In genomic region chr3:58010562-58010961, GRCh38 we compare ENCODE assay signal across 9 cellular contexts. TPM values are rescaled to one million over a fixed set of nuclear protein-coding genes. Genes with fewer than 3 reads are reported as not detected.
A peak's percentile ranks its signal among the peaks of the same experiment; 100 is the strongest.
DNase-seq lines count a peak whose midpoint lies in the region; ATAC-seq, FAIRE-seq and TF ChIP-seq lines count a peak whose summit lies in the region.
"Had no signal": no experiment of that assay in that cellular context is flagged by ENCODE, and none has a peak within 500 bp of the region (broad histone marks: within the 10 kb centered on the region; RNA-seq: fewer than 3 reads in every experiment).

No MANE protein-coding gene starts in this region.

- no peaks in the 10 kb centered on the region for H3K9me3 Mint-ChIP-seq in activated T-helper 17 cell treated with anti-CD3 and anti-CD28 coated beads, Interleukin-2, amount 50 U/mL, for 72 hours

- no peak for DNase-seq in H7
- DNase-seq in hepatocyte (ENCODE audit: low spot score), result peak; percentile 27
- DNase-seq in small intestine, result no peak
- DNase-seq in kidney tubule cell (ENCODE audit: low spot score), result no peak
- DNase-seq in Kasumi-1 (lab: John Stamatoyannopoulos, UW), result no peak
- no peak for DNase-seq in left lobe of liver (ENCODE audit: low spot score)
- DNase-seq in D721Med (ENCODE audit: insufficient read length, low spot score), result no peak

- no peak overlapping the region for H2AFZ ChIP-seq in hepatocyte

- no peaks in the 10 kb centered on the region for H3K36me3 Mint-ChIP-seq in activated T-helper 17 cell treated with anti-CD3 and anti-CD28 coated beads, Interleukin-2, amount 50 U/mL, for 72 hours (ENCODE audit: low read depth)

- peak overlapping the region; percentile 64 for H3K4me3 Mint-ChIP-seq in activated T-helper 17 cell treated with anti-CD3 and anti-CD28 coated beads, Interleukin-2, amount 50 U/mL, for 72 hours

- H3K9me3 ChIP-seq in hepatocyte (ENCODE audit: low read depth) (no peaks in the 10 kb centered on the region), small intestine (ENCODE audit: control insufficient read depth, low read depth) (no peaks in the 10 kb centered on the region)
- H3K9me3 ChIP-seq: neutrophil had no signal

- H4K20me1 ChIP-seq in hepatocyte (ENCODE audit: insufficient read depth, poor library complexity, severe bottlenecking), result peaks cover 41% of the 10 kb centered on the region

- H3K4me2 ChIP-seq in hepatocyte, result peak overlapping the region; percentile 85

- FAIRE-seq in small intestine (lab: Jason Lieb, UNC) (no peak), D721Med (lab: Jason Lieb, UNC) (no peak)

- H3K79me2 ChIP-seq in hepatocyte, result peaks cover 73% of the 10 kb centered on the region

- TF ChIP-seq CTCF in hepatocyte (IDR thresholded peaks at IDR 0.05; ENCODE audit: poor library complexity), result no peak
- TF ChIP-seq CTCF in D721Med (IDR thresholded peaks at IDR 0.05; ENCODE audit: insufficient read depth, missing control alignments), result no peak

- H3K4me3 ChIP-seq in H7 (ENCODE audit: insufficient read depth, low read depth, low read length) (peak overlapping the region; percentile 98), hepatocyte (peak overlapping the region; percentile 100), small intestine (ENCODE audit: low read depth in 1 of 2, low read length in 2 of 2) (peak overlapping the region in 1 of 2 donors; percentile 73)

- H3K9me2 ChIP-seq in hepatocyte (replicated peaks; ENCODE audit: insufficient read depth), result no peaks in the 10 kb centered on the region

- ATAC-seq in activated T-helper 17 cell treated with anti-CD3 and anti-CD28 coated beads, Interleukin-2, amount 50 U/mL, for 72 hours (replicated peaks), result no peak
- ATAC-seq in left lobe of liver, result no peak

- 35% methylated on average over 5 of the region's 5 CpGs for WGBS in hepatocyte (ENCODE audit: low lambda C conversion rate, missing lambda C conversion rate)
- WGBS in small intestine, 3 donors, result 17 to 43% (median 24%) methylated on average over 5 of the region's 5 CpGs

- H3K27me3 ChIP-seq in H7 (ENCODE audit: control insufficient read depth, insufficient read depth, low read length), result no peaks in the 10 kb centered on the region
- H3K27me3 ChIP-seq in hepatocyte, result no peaks in the 10 kb centered on the region
- no peaks in the 10 kb centered on the region for H3K27me3 ChIP-seq in small intestine (ENCODE audit: control insufficient read depth in 2 of 2, insufficient read depth in 2 of 2, low read length in 2 of 2)

- H3K36me3 ChIP-seq in H7 (replicated peaks; ENCODE audit: control insufficient read depth, insufficient read depth, low read length) (no peaks in the 10 kb centered on the region; the same call in 1 of the 2 replicates), hepatocyte (replicated peaks; ENCODE audit: insufficient read depth, low read depth) (no peaks in the 10 kb centered on the region), small intestine (ENCODE audit: control insufficient read depth in 2 of 2, insufficient read depth in 2 of 2, low read length in 2 of 2) (no peaks in the 10 kb centered on the region)
- H3K36me3 ChIP-seq: neutrophil had no signal

- H3K4me1 Mint-ChIP-seq in activated T-helper 17 cell treated with anti-CD3 and anti-CD28 coated beads, Interleukin-2, amount 50 U/mL, for 72 hours, result peaks cover 28% of the 10 kb centered on the region

- H3K27ac Mint-ChIP-seq in activated T-helper 17 cell treated with anti-CD3 and anti-CD28 coated beads, Interleukin-2, amount 50 U/mL, for 72 hours, result no peak overlapping the region

- H3K4me1 ChIP-seq in hepatocyte (ENCODE audit: insufficient read depth), result peaks cover 46% of the 10 kb centered on the region
- peaks cover 2 to 7% of the 10 kb centered on the region in 2 donors for H3K4me1 ChIP-seq in small intestine (ENCODE audit: control insufficient read depth in 2 of 2, insufficient read depth in 1 of 2, low read depth in 1 of 2, low read length in 1 of 2)

- H3K27me3 Mint-ChIP-seq in activated T-helper 17 cell treated with anti-CD3 and anti-CD28 coated beads, Interleukin-2, amount 50 U/mL, for 72 hours, result no peaks in the 10 kb centered on the region

- H3K27ac ChIP-seq in hepatocyte (peak overlapping the region; percentile 95), small intestine (ENCODE audit: low read depth in 1 of 2, low read length in 1 of 2) (peak overlapping the region; percentile 63 to 93)
- H3K27ac ChIP-seq: neutrophil had no signal

RNA-seq across cellular contexts. Expression of gene FLNB, which starts 2.3 kb away (rescaled TPM):
- total RNA-seq in H7 (2014; rRNA removed; shearing (Covaris generic)), result 75.4 and 116 TPM in 2 replicates
- 10 to 100 TPM; 22.5 to 23.6 TPM for total RNA-seq in activated T-helper 17 cell treated with anti-CD3 and anti-CD28 coated beads, Interleukin-2, amount 50 U/mL, for 72 hours
- total RNA-seq in hepatocyte (136 and 172 TPM in 2 replicates), left lobe of liver (52.8 TPM)
- polyA plus RNA-seq in hepatocyte (69.4 and 74.2 TPM in 2 replicates), small intestine (100 to 1,000 TPM; 137 to 335 (median 268) TPM)
